16 cellular contexts compared by ENCODE assay signal in genomic region chr2:47868611-47869352, GRCh38. TPM values are rescaled to one million over a fixed set of nuclear protein-coding genes. Genes with fewer than 3 reads are reported as not detected.
A peak's percentile ranks its signal among the peaks of the same experiment; 100 is the strongest.
DNase-seq lines count a peak whose midpoint lies in the region; ATAC-seq, FAIRE-seq and TF ChIP-seq lines count a peak whose summit lies in the region.
"Had no signal": no experiment of that assay in that cellular context is flagged by ENCODE, and none has a peak within 500 bp of the region (broad histone marks: within the 10 kb centered on the region; RNA-seq: fewer than 3 reads in every experiment).

No MANE protein-coding gene starts in this region.

- H3K4me3 Mint-ChIP-seq in activated CD8-positive, alpha-beta T cell treated with anti-CD3 and anti-CD28 coated beads, Interleukin-2, amount 10 ng/mL, durations not matched to agents 7 days and 5 days, result no peak overlapping the region
- no peak overlapping the region for H3K4me3 Mint-ChIP-seq in naive B cell
- H3K4me3 Mint-ChIP-seq: endodermal cell; stimulated activated naive CD8-positive, alpha-beta T cell treated with anti-CD3 and anti-CD28 coated beads, Interleukin-15, amount 100 ng/mL, for 72 hours had no signal

- H3K4me3 ChIP-seq in HepG2 (replicated peaks in 1 of 3; ENCODE audit: insufficient read depth in 1 of 3, low read depth in 2 of 3, low read length in 3 of 3) (no peak overlapping the region), right lobe of liver (no peak overlapping the region)

- no peak overlapping the region for H3K27ac ChIP-seq in HepG2 (ENCODE audit: extremely low read length, insufficient read depth, low read length)
- H3K27ac ChIP-seq in right lobe of liver, result no peak overlapping the region

- H3K4me1 Mint-ChIP-seq in activated CD8-positive, alpha-beta T cell treated with anti-CD3 and anti-CD28 coated beads, Interleukin-2, amount 10 ng/mL, durations not matched to agents 7 days and 5 days (ENCODE audit: low read depth), result peaks cover 42% of the 10 kb centered on the region
- peaks cover 66 to 84% (median 81%) of the 10 kb centered on the region in 3 donors for H3K4me1 Mint-ChIP-seq in naive B cell

- peaks cover 43% of the 10 kb centered on the region for H4K20me1 ChIP-seq in HepG2 (ENCODE audit: insufficient read depth, low read length)

- no peak overlapping the region for H3K4me2 ChIP-seq in HepG2 (ENCODE audit: low read depth, low read length)

- TF ChIP-seq CTCF in HepG2 (CRISPR knock-in tag; IDR thresholded peaks at IDR 0.05) (no peak), right lobe of liver (IDR thresholded peaks at IDR 0.05) (no peak)

- H3K79me2 ChIP-seq in HepG2 (ENCODE audit: insufficient read depth, low read length), result peaks cover 89% of the 10 kb centered on the region

- CTCF ChIA-PET in HepG2 (lab: Yijun Ruan, JAX; ENCODE audit: low intra/inter-chr PET ratio, low total read pairs), result no interaction called here
- CTCF ChIA-PET in activated CD8-positive, alpha-beta T cell treated with anti-CD3 and anti-CD28 coated beads, Interleukin-2, amount 10 ng/mL, durations not matched to agents 7 days and 5 days (lab: Charles Lee), result interaction anchor here (9.4 kb wide), 1 partner anchor 11 kb away, joined by 51 read pairs; no protein-coding TSS in a partner anchor

- POLR2A ChIA-PET in HepG2 (lab: Yijun Ruan, JAX), result no interaction called here
- POLR2A ChIA-PET in activated CD8-positive, alpha-beta T cell treated with anti-CD3 and anti-CD28 coated beads, Interleukin-2, amount 10 ng/mL, durations not matched to agents 7 days and 5 days (lab: Charles Lee), result no interaction called here

- WGBS in HepG2 (ENCODE audit: low lambda C conversion rate), result over 99% methylated on average over 7 of the region's 7 CpGs
- WGBS in right lobe of liver (ENCODE audit: insufficient coverage, low coverage, low lambda C conversion rate, missing lambda C conversion rate), result 75% methylated on average over 7 of the region's 7 CpGs

- H3K36me3 ChIP-seq in HepG2 (replicated peaks in 1 of 2; ENCODE audit: control insufficient read depth in 1 of 2, insufficient read depth in 2 of 2, low read length in 2 of 2) (peaks cover 7 to 31% of the 10 kb centered on the region in 2 experiments), right lobe of liver (no peaks in the 10 kb centered on the region)

- H3K27me3 ChIP-seq in HepG2 (ENCODE audit: control insufficient read depth in 1 of 2, insufficient read depth in 2 of 2, low read length in 2 of 2) (no peaks in the 10 kb centered on the region), right lobe of liver (no peaks in the 10 kb centered on the region)

- in situ Hi-C loops in HepG2 (cut with HindIII; ENCODE audit: extremely low pct_ligation_motif_present, low pct_unique_long_range_greater_than_20kb), result no loop called here

- TF ChIP-seq RAD21 in HepG2 (CRISPR knock-in tag; IDR thresholded peaks at IDR 0.05), result no peak

- H3K4me1 ChIP-seq in HepG2 (ENCODE audit: insufficient read depth, low read length) (peaks cover 15% of the 10 kb centered on the region; the same call in 1 of the 2 replicates), right lobe of liver (peaks cover 0 to 16% (median 0%) of the 10 kb centered on the region in 4 donors)

- H3K9me3 Mint-ChIP-seq in activated CD8-positive, alpha-beta T cell treated with anti-CD3 and anti-CD28 coated beads, Interleukin-2, amount 10 ng/mL, durations not matched to agents 7 days and 5 days (ENCODE audit: insufficient read depth), result no peaks in the 10 kb centered on the region
- H3K9me3 Mint-ChIP-seq in naive B cell, result no peaks in the 10 kb centered on the region
- H3K9me3 Mint-ChIP-seq: endodermal cell; stimulated activated naive CD8-positive, alpha-beta T cell treated with anti-CD3 and anti-CD28 coated beads, Interleukin-15, amount 100 ng/mL, for 72 hours had no signal

- H3K9me3 ChIP-seq in HepG2 (ENCODE audit: low read length), result no peaks in the 10 kb centered on the region
- H3K9me3 ChIP-seq in right lobe of liver, result no peaks in the 10 kb centered on the region

- no peaks in the 10 kb centered on the region for H3K27me3 Mint-ChIP-seq in activated CD8-positive, alpha-beta T cell treated with anti-CD3 and anti-CD28 coated beads, Interleukin-2, amount 10 ng/mL, durations not matched to agents 7 days and 5 days (ENCODE audit: low read depth)
- H3K27me3 Mint-ChIP-seq in naive B cell, result no peaks in the 10 kb centered on the region
- H3K27me3 Mint-ChIP-seq: stimulated activated naive CD8-positive, alpha-beta T cell treated with anti-CD3 and anti-CD28 coated beads, Interleukin-15, amount 100 ng/mL, for 72 hours had no signal

- intact Hi-C loops in HepG2 (cut with micrococcal nuclease; ENCODE audit: unreplicated experiment) (no loop called here), right lobe of liver (cut with DNase I) (no loop called here)

- TF ChIP-seq EP300 in HepG2 (IDR thresholded peaks at IDR 0.05; ENCODE audit: low read depth in 2 of 2, low read length in 2 of 2), result no peak
- TF ChIP-seq EP300 in HepG2 (CRISPR knock-in tag; IDR thresholded peaks at IDR 0.05; ENCODE audit: borderline replicate concordance), result no peak

- no peak overlapping the region for H3K9ac ChIP-seq in HepG2 (ENCODE audit: insufficient read depth, low read depth, low read length)

- no peak for ATAC-seq in HepG2
- ATAC-seq in right lobe of liver, result no peak
- peak; percentile 13 for ATAC-seq in activated CD8-positive, alpha-beta T cell treated with anti-CD3 and anti-CD28 coated beads, Interleukin-2, amount 10 ng/mL, durations not matched to agents 7 days and 5 days
- ATAC-seq in naive B cell (ENCODE audit: low read depth in 2 of 2), result no peak
- ATAC-seq in HG02610 (IDR thresholded peaks at IDR 0.05; ENCODE audit: unreplicated experiment), result no peak
- ATAC-seq in HG03439 (IDR thresholded peaks at IDR 0.05; ENCODE audit: unreplicated experiment), result no peak
- no peak for ATAC-seq in HG02798 (IDR thresholded peaks at IDR 0.05; ENCODE audit: poor library complexity, unreplicated experiment)
- ATAC-seq: stimulated activated naive CD8-positive, alpha-beta T cell treated with anti-CD3 and anti-CD28 coated beads, Interleukin-15, amount 100 ng/mL, for 72 hours had no signal

- no peak overlapping the region for H3K27ac Mint-ChIP-seq in activated CD8-positive, alpha-beta T cell treated with anti-CD3 and anti-CD28 coated beads, Interleukin-2, amount 10 ng/mL, durations not matched to agents 7 days and 5 days
- H3K27ac Mint-ChIP-seq in naive B cell, result peak overlapping the region in 5 of 6 donors; percentile 27 to 90 (median 70)
- H3K27ac Mint-ChIP-seq: endodermal cell had no signal

- TF ChIP-seq POLR2A in HepG2 (IDR thresholded peaks at IDR 0.05; ENCODE audit: insufficient read depth in 1 of 2, low read depth in 2 of 2, low read length in 2 of 2) (no peak), right lobe of liver (IDR thresholded peaks at IDR 0.05) (no peak)

- no TSS peak for BruUV-seq in HepG2 (replicated peaks; lab: Mats Ljungman, UMichigan)

- FAIRE-seq in HepG2 (lab: Jason Lieb, UNC), result no peak
- no peak for FAIRE-seq in frontal cortex (lab: Jason Lieb, UNC)

- DNase-seq in HepG2 (ENCODE audit: low spot score) (no peak), right lobe of liver (no peak), naive B cell (no peak), frontal cortex (ENCODE audit: low spot score in 2 of 2) (no peak)
- DNase-seq in activated CD8-positive, alpha-beta T cell treated with anti-CD3 and anti-CD28 coated beads, Interleukin-2, amount 10 ng/mL, durations not matched to agents 7 days and 5 days, result no peak
- DNase-seq: amygdala; endodermal cell; islet precursor cell; mesendoderm; NCI-H187 treated with DMSO at 0.1 percent for 48 hours; stimulated activated CD4-positive, alpha-beta T cell treated with anti-CD3 and anti-CD28 coated beads, Interleukin-15, amount 100 ng/mL, for 24 hours; stimulated activated naive CD8-positive, alpha-beta T cell treated with anti-CD3 and anti-CD28 coated beads, Interleukin-15, amount 100 ng/mL, for 72 hours; SW 1271 had no signal

- peaks cover 29% of the 10 kb centered on the region for H3K36me3 Mint-ChIP-seq in activated CD8-positive, alpha-beta T cell treated with anti-CD3 and anti-CD28 coated beads, Interleukin-2, amount 10 ng/mL, durations not matched to agents 7 days and 5 days (ENCODE audit: low read depth)
- peaks cover 12 to 16% of the 10 kb centered on the region in 2 donors for H3K36me3 Mint-ChIP-seq in naive B cell

- H2AFZ ChIP-seq in HepG2 (ENCODE audit: low read length), result no peak overlapping the region

TF ChIP-seq in HepG2, 621 proteins besides CTCF, POLR2A, EP300 and RAD21 (continues in another document):
- TF ChIP-seq RBM22 (optimal IDR thresholded peaks at IDR 0.05; ENCODE audit: low read length) (peak; percentile 39), ZSCAN21 (CRISPR knock-in tag; IDR thresholded peaks at IDR 0.05; ENCODE audit: borderline replicate concordance) (no peak), CBX2 (IDR thresholded peaks at IDR 0.05; ENCODE audit: low read depth, low read length) (no peak), CBX2 (CRISPR knock-in tag; IDR thresholded peaks at IDR 0.05; ENCODE audit: low read depth) (no peak)

RNA-seq across cellular contexts. Expression of gene FBXO11, which starts 37.5 kb away (rescaled TPM):
- 27.9 and 41.0 TPM in 2 replicates for total RNA-seq in HepG2 (2016; rRNA removed; fragmentation: Illumina TruSeq; extraction: Trizol)
- total RNA-seq in HepG2 (2016; cell fraction: cytosol; rRNA removed; fragmentation: Illumina TruSeq; extraction: Trizol; ENCODE audit: low read depth), result 11.5 and 14.6 TPM in 2 replicates
- 26.7 and 46.3 TPM in 2 replicates for total RNA-seq in HepG2 (2016; cell fraction: insoluble cytoplasmic fraction; rRNA removed; fragmentation: Illumina TruSeq; extraction: Trizol)
- total RNA-seq in HepG2 (2016; cell fraction: membrane; rRNA removed; fragmentation: Illumina TruSeq; extraction: Trizol), result 18.4 and 18.5 TPM in 2 replicates
- total RNA-seq in HepG2 (2016; cell fraction: nucleus; rRNA removed; fragmentation: Illumina TruSeq; extraction: Trizol), result 42.0 and 47.7 TPM in 2 replicates
- polyA plus RNA-seq in HepG2 (2011; rRNA removed), result 47.6 and 52.7 TPM in 2 replicates
- 17.2 and 22.5 TPM in 2 replicates for polyA plus RNA-seq in HepG2 (2011; cell fraction: cytosol; rRNA removed)
- 62.5 and 68.1 TPM in 2 replicates for polyA plus RNA-seq in HepG2 (2011; cell fraction: nucleus; rRNA removed)
- 36.4 and 47.4 TPM in 2 replicates for polyA plus RNA-seq in HepG2 (2012)
- 1.2 and 1.3 TPM in 2 replicates for polyA plus RNA-seq in HepG2 (2016; cell fraction: cytosol; fragmentation: Illumina TruSeq; extraction: Trizol; ENCODE audit: low read depth)
- polyA plus RNA-seq in HepG2 (2016; cell fraction: insoluble cytoplasmic fraction; fragmentation: Illumina TruSeq; extraction: Trizol; ENCODE audit: low read depth), result 37.9 and 39.3 TPM in 2 replicates
- polyA plus RNA-seq in HepG2 (2016; cell fraction: membrane; fragmentation: Illumina TruSeq; extraction: Trizol; ENCODE audit: low read depth), result 5.1 and 5.5 TPM in 2 replicates
- 65.5 and 73.4 TPM in 2 replicates for polyA plus RNA-seq in HepG2 (2016; cell fraction: nucleus; fragmentation: Illumina TruSeq; extraction: Trizol; ENCODE audit: insufficient read depth, low read depth)
- polyA minus RNA-seq in HepG2 (2011; rRNA and poly(A)+ RNA removed; ENCODE audit: low replicate concordance), result 33.4 and 36.4 TPM in 2 replicates
- polyA minus RNA-seq in HepG2 (2011; cell fraction: cytosol; rRNA and poly(A)+ RNA removed), result 34.6 and 36.1 TPM in 2 replicates
- polyA minus RNA-seq in HepG2 (2011; cell fraction: nucleus; rRNA and poly(A)+ RNA removed), result 84.1 and 86.4 TPM in 2 replicates
- total RNA-seq in right lobe of liver, result 10 to 100 TPM; 15.2 to 28.7 (median 24.0) TPM
- total RNA-seq in activated CD8-positive, alpha-beta T cell treated with anti-CD3 and anti-CD28 coated beads, Interleukin-2, amount 10 ng/mL, durations not matched to agents 7 days and 5 days, result 10 to 100 TPM; 49.1 to 51.9 TPM
- polyA plus RNA-seq in naive B cell (ENCODE audit: low read depth in 6 of 6), result 10 to 100 TPM; 12.7 to 21.5 (median 14.0) TPM
- total RNA-seq in frontal cortex, result 212 TPM
